Comparison of ENCODE assay signal across 1 cellular context in genomic region chr17:73090396-73091202, GRCh38.
TF ChIP-seq lines count a peak whose summit lies in the region.

No MANE protein-coding gene starts in this region.

TF ChIP-seq in HepG2, 621 proteins besides CTCF, POLR2A, EP300 and RAD21 (continued from another document and continues in another):
- TF ChIP-seq ZBTB46 (CRISPR knock-in tag; IDR thresholded peaks at IDR 0.05; ENCODE audit: borderline replicate concordance), result 0 out of 2 replicates have a peak, but pooled peaks have one; percentile 40
- TF ChIP-seq LCORL (IDR thresholded peaks at IDR 0.05), result peak; percentile 26; the same call in 1 of the 2 replicates
- TF ChIP-seq LCORL (CRISPR knock-in tag; IDR thresholded peaks at IDR 0.05), result no peak; the same call in 1 of the 2 replicates
- TF ChIP-seq, protein P1, sequence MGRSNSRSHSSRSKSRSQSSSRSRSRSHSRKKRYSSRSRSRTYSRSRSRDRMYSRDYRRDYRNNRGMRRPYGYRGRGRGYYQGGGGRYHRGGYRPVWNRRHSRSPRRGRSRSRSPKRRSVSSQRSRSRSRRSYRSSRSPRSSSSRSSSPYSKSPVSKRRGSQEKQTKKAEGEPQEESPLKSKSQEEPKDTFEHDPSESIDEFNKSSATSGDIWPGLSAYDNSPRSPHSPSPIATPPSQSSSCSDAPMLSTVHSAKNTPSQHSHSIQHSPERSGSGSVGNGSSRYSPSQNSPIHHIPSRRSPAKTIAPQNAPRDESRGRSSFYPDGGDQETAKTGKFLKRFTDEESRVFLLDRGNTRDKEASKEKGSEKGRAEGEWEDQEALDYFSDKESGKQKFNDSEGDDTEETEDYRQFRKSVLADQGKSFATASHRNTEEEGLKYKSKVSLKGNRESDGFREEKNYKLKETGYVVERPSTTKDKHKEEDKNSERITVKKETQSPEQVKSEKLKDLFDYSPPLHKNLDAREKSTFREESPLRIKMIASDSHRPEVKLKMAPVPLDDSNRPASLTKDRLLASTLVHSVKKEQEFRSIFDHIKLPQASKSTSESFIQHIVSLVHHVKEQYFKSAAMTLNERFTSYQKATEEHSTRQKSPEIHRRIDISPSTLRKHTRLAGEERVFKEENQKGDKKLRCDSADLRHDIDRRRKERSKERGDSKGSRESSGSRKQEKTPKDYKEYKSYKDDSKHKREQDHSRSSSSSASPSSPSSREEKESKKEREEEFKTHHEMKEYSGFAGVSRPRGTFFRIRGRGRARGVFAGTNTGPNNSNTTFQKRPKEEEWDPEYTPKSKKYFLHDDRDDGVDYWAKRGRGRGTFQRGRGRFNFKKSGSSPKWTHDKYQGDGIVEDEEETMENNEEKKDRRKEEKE (IDR thresholded peaks at IDR 0.05), result no peak
- no peak for TF ChIP-seq ZNF850 (CRISPR knock-in tag; conservative IDR thresholded peaks at IDR 0.05)
- peak; percentile 42; the same call in 1 of the 2 replicates for TF ChIP-seq HIC2 (CRISPR knock-in tag; IDR thresholded peaks at IDR 0.05; ENCODE audit: low read depth)
- TF ChIP-seq MEIS1 (CRISPR knock-in tag; IDR thresholded peaks at IDR 0.05; ENCODE audit: borderline replicate concordance), result peak; percentile 87
- no peak for TF ChIP-seq ZNF44 (CRISPR knock-in tag; IDR thresholded peaks at IDR 0.05)
- no peak for TF ChIP-seq FOXP1 (IDR thresholded peaks at IDR 0.05)
- peak; percentile 89 for TF ChIP-seq FOXP1 (CRISPR knock-in tag; IDR thresholded peaks at IDR 0.05)
- TF ChIP-seq ZNF543 (CRISPR knock-in tag; IDR thresholded peaks at IDR 0.05), result peak; percentile 68; the same call in 1 of the 2 replicates
- peak; percentile 87; the same call in 1 of the 2 replicates for TF ChIP-seq RCOR2 (CRISPR knock-in tag; IDR thresholded peaks at IDR 0.05)
- no peak for TF ChIP-seq ZFP62 (CRISPR knock-in tag; IDR thresholded peaks at IDR 0.05)
- TF ChIP-seq MED1 (CRISPR knock-in tag; IDR thresholded peaks at IDR 0.05), result peak; percentile 62
- TF ChIP-seq POLR2G (IDR thresholded peaks at IDR 0.05; ENCODE audit: low read depth, low read length), result peak; percentile 32; the same call in 1 of the 2 replicates
- TF ChIP-seq, protein P2, sequence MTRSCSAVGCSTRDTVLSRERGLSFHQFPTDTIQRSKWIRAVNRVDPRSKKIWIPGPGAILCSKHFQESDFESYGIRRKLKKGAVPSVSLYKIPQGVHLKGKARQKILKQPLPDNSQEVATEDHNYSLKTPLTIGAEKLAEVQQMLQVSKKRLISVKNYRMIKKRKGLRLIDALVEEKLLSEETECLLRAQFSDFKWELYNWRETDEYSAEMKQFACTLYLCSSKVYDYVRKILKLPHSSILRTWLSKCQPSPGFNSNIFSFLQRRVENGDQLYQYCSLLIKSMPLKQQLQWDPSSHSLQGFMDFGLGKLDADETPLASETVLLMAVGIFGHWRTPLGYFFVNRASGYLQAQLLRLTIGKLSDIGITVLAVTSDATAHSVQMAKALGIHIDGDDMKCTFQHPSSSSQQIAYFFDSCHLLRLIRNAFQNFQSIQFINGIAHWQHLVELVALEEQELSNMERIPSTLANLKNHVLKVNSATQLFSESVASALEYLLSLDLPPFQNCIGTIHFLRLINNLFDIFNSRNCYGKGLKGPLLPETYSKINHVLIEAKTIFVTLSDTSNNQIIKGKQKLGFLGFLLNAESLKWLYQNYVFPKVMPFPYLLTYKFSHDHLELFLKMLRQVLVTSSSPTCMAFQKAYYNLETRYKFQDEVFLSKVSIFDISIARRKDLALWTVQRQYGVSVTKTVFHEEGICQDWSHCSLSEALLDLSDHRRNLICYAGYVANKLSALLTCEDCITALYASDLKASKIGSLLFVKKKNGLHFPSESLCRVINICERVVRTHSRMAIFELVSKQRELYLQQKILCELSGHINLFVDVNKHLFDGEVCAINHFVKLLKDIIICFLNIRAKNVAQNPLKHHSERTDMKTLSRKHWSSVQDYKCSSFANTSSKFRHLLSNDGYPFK (CRISPR knock-in tag; IDR thresholded peaks at IDR 0.05; ENCODE audit: borderline replicate concordance), result peak; percentile 17; the same call in 1 of the 2 replicates
- TF ChIP-seq SKI (IDR thresholded peaks at IDR 0.05; ENCODE audit: partially characterized antibody), result peak; percentile 16
- no peak for TF ChIP-seq PAF1 (CRISPR knock-in tag; IDR thresholded peaks at IDR 0.05)
- TF ChIP-seq MTF1 (CRISPR knock-in tag; IDR thresholded peaks at IDR 0.05), result no peak
- 0 out of 2 replicates have a peak, but pooled peaks have one; percentile 60 for TF ChIP-seq ZNF343 (CRISPR knock-in tag; IDR thresholded peaks at IDR 0.05)
- peak; percentile 91 for TF ChIP-seq FOXA3 (CRISPR knock-in tag; IDR thresholded peaks at IDR 0.05)
- TF ChIP-seq FOXK2 (IDR thresholded peaks at IDR 0.05), result peak; percentile 69; the same call in 1 of the 2 replicates
- no peak for TF ChIP-seq ZFP41 (CRISPR knock-in tag; IDR thresholded peaks at IDR 0.05; ENCODE audit: borderline replicate concordance)
- TF ChIP-seq ZFP37 (CRISPR knock-in tag; IDR thresholded peaks at IDR 0.05; ENCODE audit: borderline replicate concordance), result no peak
- no peak for TF ChIP-seq NBN (conservative IDR thresholded peaks at IDR 0.05)
- TF ChIP-seq, protein P3, sequence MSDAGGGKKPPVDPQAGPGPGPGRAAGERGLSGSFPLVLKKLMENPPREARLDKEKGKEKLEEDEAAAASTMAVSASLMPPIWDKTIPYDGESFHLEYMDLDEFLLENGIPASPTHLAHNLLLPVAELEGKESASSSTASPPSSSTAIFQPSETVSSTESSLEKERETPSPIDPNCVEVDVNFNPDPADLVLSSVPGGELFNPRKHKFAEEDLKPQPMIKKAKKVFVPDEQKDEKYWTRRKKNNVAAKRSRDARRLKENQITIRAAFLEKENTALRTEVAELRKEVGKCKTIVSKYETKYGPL (CRISPR knock-in tag; IDR thresholded peaks at IDR 0.05), result no peak
- no peak for TF ChIP-seq SOX6 (IDR thresholded peaks at IDR 0.05)
- TF ChIP-seq SOX6 (CRISPR knock-in tag; IDR thresholded peaks at IDR 0.05), result peak; percentile 95
- TF ChIP-seq ZNF883 (CRISPR knock-in tag; IDR thresholded peaks at IDR 0.05; ENCODE audit: not compliant biosample characterization), result peak; percentile 62
- TF ChIP-seq RBM22 (optimal IDR thresholded peaks at IDR 0.05; ENCODE audit: low read length), result peak; percentile 43
- TF ChIP-seq HDAC2 (CRISPR knock-in tag; IDR thresholded peaks at IDR 0.05), result peak; percentile 89
- peak; percentile 45; the same call in 1 of the 2 replicates for TF ChIP-seq ZFX (CRISPR knock-in tag; IDR thresholded peaks at IDR 0.05; ENCODE audit: low read depth)
- no peak for TF ChIP-seq SP4 (CRISPR knock-in tag; IDR thresholded peaks at IDR 0.05)
- TF ChIP-seq FOXK1 (CRISPR knock-in tag; IDR thresholded peaks at IDR 0.05; ENCODE audit: borderline replicate concordance, low read depth), result 0 out of 2 replicates have a peak, but pooled peaks have one; percentile 72
- TF ChIP-seq, protein P4, sequence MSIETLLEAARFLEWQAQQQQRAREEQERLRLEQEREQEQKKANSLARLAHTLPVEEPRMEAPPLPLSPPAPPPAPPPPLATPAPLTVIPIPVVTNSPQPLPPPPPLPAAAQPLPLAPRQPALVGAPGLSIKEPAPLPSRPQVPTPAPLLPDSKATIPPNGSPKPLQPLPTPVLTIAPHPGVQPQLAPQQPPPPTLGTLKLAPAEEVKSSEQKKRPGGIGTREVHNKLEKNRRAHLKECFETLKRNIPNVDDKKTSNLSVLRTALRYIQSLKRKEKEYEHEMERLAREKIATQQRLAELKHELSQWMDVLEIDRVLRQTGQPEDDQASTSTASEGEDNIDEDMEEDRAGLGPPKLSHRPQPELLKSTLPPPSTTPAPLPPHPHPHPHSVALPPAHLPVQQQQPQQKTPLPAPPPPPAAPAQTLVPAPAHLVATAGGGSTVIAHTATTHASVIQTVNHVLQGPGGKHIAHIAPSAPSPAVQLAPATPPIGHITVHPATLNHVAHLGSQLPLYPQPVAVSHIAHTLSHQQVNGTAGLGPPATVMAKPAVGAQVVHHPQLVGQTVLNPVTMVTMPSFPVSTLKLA (IDR thresholded peaks at IDR 0.05), result peak; percentile 37; the same call in 1 of the 2 replicates
- TF ChIP-seq ZMYM3 (CRISPR knock-in tag; IDR thresholded peaks at IDR 0.05), result peak; percentile 74; the same call in 1 of the 2 replicates
- no peak for TF ChIP-seq RARA (CRISPR knock-in tag; IDR thresholded peaks at IDR 0.05)
- no peak for TF ChIP-seq ZNF563 (CRISPR knock-in tag; IDR thresholded peaks at IDR 0.05)
- no peak for TF ChIP-seq ZMYM4 (CRISPR knock-in tag; IDR thresholded peaks at IDR 0.05)
- no peak for TF ChIP-seq KLF9 (CRISPR knock-in tag; IDR thresholded peaks at IDR 0.05; ENCODE audit: low read depth)
- TF ChIP-seq, protein P5, sequence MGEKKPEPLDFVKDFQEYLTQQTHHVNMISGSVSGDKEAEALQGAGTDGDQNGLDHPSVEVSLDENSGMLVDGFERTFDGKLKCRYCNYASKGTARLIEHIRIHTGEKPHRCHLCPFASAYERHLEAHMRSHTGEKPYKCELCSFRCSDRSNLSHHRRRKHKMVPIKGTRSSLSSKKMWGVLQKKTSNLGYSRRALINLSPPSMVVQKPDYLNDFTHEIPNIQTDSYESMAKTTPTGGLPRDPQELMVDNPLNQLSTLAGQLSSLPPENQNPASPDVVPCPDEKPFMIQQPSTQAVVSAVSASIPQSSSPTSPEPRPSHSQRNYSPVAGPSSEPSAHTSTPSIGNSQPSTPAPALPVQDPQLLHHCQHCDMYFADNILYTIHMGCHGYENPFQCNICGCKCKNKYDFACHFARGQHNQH (CRISPR knock-in tag; IDR thresholded peaks at IDR 0.05), result peak; percentile 76; the same call in 1 of the 2 replicates
- TF ChIP-seq ZNF720 (CRISPR knock-in tag; IDR thresholded peaks at IDR 0.05), result 0 out of 2 replicates have a peak, but pooled peaks have one; percentile 63
- TF ChIP-seq SMAD3 (CRISPR knock-in tag; IDR thresholded peaks at IDR 0.05), result peak; percentile 57; the same call in 1 of the 2 replicates
- peak; percentile 82 for TF ChIP-seq ELF3 (CRISPR knock-in tag; IDR thresholded peaks at IDR 0.05)
- TF ChIP-seq ZNF660 (CRISPR knock-in tag; IDR thresholded peaks at IDR 0.05; ENCODE audit: borderline replicate concordance, low read depth), result no peak
- TF ChIP-seq THRA (CRISPR knock-in tag; IDR thresholded peaks at IDR 0.05; ENCODE audit: borderline replicate concordance), result peak; percentile 51; the same call in 1 of the 2 replicates
- no peak for TF ChIP-seq ZNF577 (CRISPR knock-in tag; IDR thresholded peaks at IDR 0.05; ENCODE audit: borderline replicate concordance, low read depth)
- TF ChIP-seq REST (IDR thresholded peaks at IDR 0.05; ENCODE audit: borderline replicate concordance in 1 of 2, low read depth in 1 of 2, low read length in 2 of 2), result 0 out of 4 replicates have a peak, but pooled peaks of 1 of the 2 experiments have one; percentile 27
- peak; percentile 72 for TF ChIP-seq TGIF2 (CRISPR knock-in tag; IDR thresholded peaks at IDR 0.05)
- TF ChIP-seq ZFY (CRISPR knock-in tag; IDR thresholded peaks at IDR 0.05), result peak; percentile 42; the same call in 1 of the 2 replicates
- no peak for TF ChIP-seq CBX1 (IDR thresholded peaks at IDR 0.05; ENCODE audit: low read depth)
